In the genomic region with DNA sequence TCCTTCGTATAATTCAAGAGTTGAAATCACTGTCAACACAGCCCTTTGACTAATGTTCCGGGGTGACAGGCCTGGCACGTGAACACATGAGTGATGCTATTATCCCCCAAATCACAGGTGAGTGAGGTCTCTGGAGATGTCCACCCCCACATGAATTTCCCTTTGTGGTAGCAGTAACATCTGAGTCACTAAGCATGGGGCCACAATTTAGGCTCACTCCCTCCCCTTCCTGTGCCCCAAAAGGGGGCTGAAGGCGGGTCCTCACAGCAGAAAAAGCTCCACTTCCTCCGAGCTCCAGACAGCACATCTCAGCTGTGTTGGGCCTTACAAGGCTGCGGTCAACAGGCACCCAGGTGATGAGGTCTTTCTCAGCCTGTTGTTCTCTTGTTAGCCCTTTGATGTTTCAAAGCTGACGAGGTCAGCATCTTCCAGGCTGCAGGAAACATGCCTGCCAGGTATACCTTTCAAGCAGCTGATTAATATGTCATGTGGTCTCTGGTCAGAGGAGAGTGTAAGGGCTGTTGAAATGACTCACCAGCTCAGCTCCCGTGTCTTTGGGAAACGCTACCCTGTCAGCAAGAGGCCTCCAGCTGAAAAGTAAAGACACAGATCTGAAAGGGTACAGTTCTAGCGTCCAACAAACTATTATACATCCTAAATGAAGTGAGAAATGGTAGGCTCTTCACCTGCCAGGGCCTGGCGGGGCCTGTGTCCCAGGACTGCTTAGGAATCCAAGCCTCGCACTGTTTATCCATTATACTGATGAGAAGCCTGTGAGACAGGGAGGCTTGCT, we compare ENCODE assay signal across 8 cellular contexts.
DNase-seq lines count a peak whose midpoint lies in the region; ATAC-seq and TF ChIP-seq lines count a peak whose summit lies in the region.

No MANE protein-coding gene starts in this region.

- TF ChIP-seq CTCF in GM20000 (IDR thresholded peaks at IDR 0.05; ENCODE audit: extremely low read depth, missing control alignments) (no peak), choroid plexus epithelial cell (conservative IDR thresholded peaks at IDR 0.05; ENCODE audit: low read depth, low read length) (no peak), progenitor cell of endocrine pancreas (IDR thresholded peaks at IDR 0.05; ENCODE audit: unreplicated experiment) (no peak)

- no peaks in the 10 kb centered on the region for H3K9me3 Mint-ChIP-seq in CD4-positive, CD25-positive, alpha-beta regulatory T cell
- H3K9me3 Mint-ChIP-seq in progenitor cell of endocrine pancreas (ENCODE audit: low read depth): no peaks in the 10 kb centered on the region

- DNase-seq in CD4-positive, CD25-positive, alpha-beta regulatory T cell: peak; percentile 73 to 97 (median 85)
- peak; percentile 74 for DNase-seq in GM20000 (ENCODE audit: low spot score)
- peak; percentile 78 for DNase-seq in HK-2 (ENCODE audit: unreplicated experiment)
- DNase-seq in activated CD4-positive, CD25-positive, alpha-beta regulatory T cell treated with anti-CD3 and anti-CD28 coated beads, Interleukin-2, amount 50 U/mL, for 16 hours (ENCODE audit: low read depth, low spot score): peak; percentile 60
- peak; percentile 83 for DNase-seq in choroid plexus epithelial cell (ENCODE audit: low read depth)
- DNase-seq in progenitor cell of endocrine pancreas (ENCODE audit: low spot score, unreplicated experiment): no peak
- DNase-seq in amygdala (lab: John Stamatoyannopoulos, UW): no peak
- no peak for DNase-seq in middle frontal gyrus (ENCODE audit: extremely low spot score, low spot score)

- no peaks in the 10 kb centered on the region for H3K27me3 Mint-ChIP-seq in CD4-positive, CD25-positive, alpha-beta regulatory T cell
- H3K27me3 Mint-ChIP-seq in progenitor cell of endocrine pancreas: no peaks in the 10 kb centered on the region

- no peaks in the 10 kb centered on the region for H3K36me3 Mint-ChIP-seq in CD4-positive, CD25-positive, alpha-beta regulatory T cell
- H3K36me3 Mint-ChIP-seq in progenitor cell of endocrine pancreas (ENCODE audit: insufficient read depth): no peaks in the 10 kb centered on the region

- H3K4me1 Mint-ChIP-seq in CD4-positive, CD25-positive, alpha-beta regulatory T cell: peaks cover 13 to 72% (median 49%) of the 10 kb centered on the region in 4 donors
- H3K4me1 Mint-ChIP-seq in progenitor cell of endocrine pancreas (ENCODE audit: low read depth): peaks cover 30% of the 10 kb centered on the region

- peak overlapping the region; percentile 93 for H3K27ac ChIP-seq in CD4-positive, CD25-positive, alpha-beta regulatory T cell (ENCODE audit: insufficient read depth, low read length, poor library complexity, severe bottlenecking)

- H3K4me3 Mint-ChIP-seq in CD4-positive, CD25-positive, alpha-beta regulatory T cell: peak overlapping the region; percentile 40 to 69 (median 62)
- no peak overlapping the region for H3K4me3 Mint-ChIP-seq in progenitor cell of endocrine pancreas (ENCODE audit: low read depth)

- H3K4me3 ChIP-seq in CD4-positive, CD25-positive, alpha-beta regulatory T cell (ENCODE audit: low read depth, low read length): peak overlapping the region; percentile 32
- no peak overlapping the region for H3K4me3 ChIP-seq in choroid plexus epithelial cell (ENCODE audit: low read depth, low read length)

- no peaks in the 10 kb centered on the region for H3K9me3 ChIP-seq in CD4-positive, CD25-positive, alpha-beta regulatory T cell (ENCODE audit: control insufficient read depth in 2 of 2, low read length in 2 of 2)

- H3K4me1 ChIP-seq in CD4-positive, CD25-positive, alpha-beta regulatory T cell (ENCODE audit: control insufficient read depth, insufficient read depth, low read length, poor library complexity, severe bottlenecking): peaks cover 53% of the 10 kb centered on the region

- no peaks in the 10 kb centered on the region for H3K36me3 ChIP-seq in CD4-positive, CD25-positive, alpha-beta regulatory T cell (ENCODE audit: control insufficient read depth, insufficient read depth, low read length)

- no peaks in the 10 kb centered on the region for H3K27me3 ChIP-seq in CD4-positive, CD25-positive, alpha-beta regulatory T cell (ENCODE audit: control insufficient read depth, insufficient read depth, low read length)

- ATAC-seq in CD4-positive, CD25-positive, alpha-beta regulatory T cell (ENCODE audit: low read depth in 2 of 2): peak; percentile 87 to 88

- peak overlapping the region; percentile 92 to 99 (median 99) for H3K27ac Mint-ChIP-seq in CD4-positive, CD25-positive, alpha-beta regulatory T cell
- peak overlapping the region; percentile 74 for H3K27ac Mint-ChIP-seq in progenitor cell of endocrine pancreas

Comparison
In these comparisons a context has a peak if more than half of its experiments do, and no peak if none do; other contexts are left out.
1. DNase-seq: peak in CD4-positive, CD25-positive, alpha-beta regulatory T cell (3 of 3), GM20000 (single experiment), HK-2 (single experiment), activated CD4-positive, CD25-positive, alpha-beta regulatory T cell treated with anti-CD3 and anti-CD28 coated beads, Interleukin-2, amount 50 U/mL, for 16 hours (single experiment) and choroid plexus epithelial cell (single experiment); none in progenitor cell of endocrine pancreas (single experiment), amygdala (0 of 56) and middle frontal gyrus (single experiment).